ENCODE assay signal across 9 cellular contexts in genomic region chr5:141192110-141192725, GRCh38. TPM values are rescaled to one million over a fixed set of nuclear protein-coding genes. Genes with fewer than 3 reads are reported as not detected.
DNase-seq lines count a peak whose midpoint lies in the region; ATAC-seq and TF ChIP-seq lines count a peak whose summit lies in the region.
"Had no signal": no experiment of that assay in that cellular context is flagged by ENCODE, and none has a peak within 500 bp of the region (broad histone marks: within the 10 kb centered on the region; RNA-seq: fewer than 3 reads in every experiment).

TSS of gene PCDHB10 (plus strand) at chr5:141192353. CDS start at chr5:141192553, 200 bp downstream.

- CTCF ChIA-PET in activated CD8-positive, alpha-beta T cell treated with anti-CD3 and anti-CD28 coated beads for 36 hours (lab: Charles Lee), result interaction anchor here (0.9 to 2.1 kb wide), 8 partner anchors 10 to 366 kb away, joined by 3 to 8 read pairs (median 4); partner anchors contain the start of gene PCDHB16

- peaks cover 23% of the 10 kb centered on the region for H3K9me3 Mint-ChIP-seq in activated CD8-positive, alpha-beta T cell treated with anti-CD3 and anti-CD28 coated beads for 36 hours

- TF ChIP-seq CTCF in activated CD8-positive, alpha-beta T cell treated with anti-CD3 and anti-CD28 coated beads for 36 hours (IDR thresholded peaks at IDR 0.05), result peak; percentile 60
- peak; percentile 17 for TF ChIP-seq CTCF in kidney epithelial cell (IDR thresholded peaks at IDR 0.05; ENCODE audit: insufficient read depth, low read length, poor library complexity, severe bottlenecking)

- DNase-seq in NCI-H2227 (lab: John Stamatoyannopoulos, UW; ENCODE audit: unreplicated experiment) (peak; percentile 63), NCI-H2227 treated with DMSO at 0.1 percent for 48 hours (lab: John Stamatoyannopoulos, UW) (no peak), KBM-7 (peak; percentile 57), kidney epithelial cell (ENCODE audit: low read depth) (no peak), GM19240 (ENCODE audit: insufficient read length, low spot score) (no peak), NCI-H1105 treated with DMSO at 0.1 percent for 48 hours (lab: John Stamatoyannopoulos, UW) (no peak)
- peak; percentile 63 for DNase-seq in activated CD8-positive, alpha-beta T cell treated with anti-CD3 and anti-CD28 coated beads for 36 hours

- peaks cover 6% of the 10 kb centered on the region for H3K36me3 Mint-ChIP-seq in activated CD8-positive, alpha-beta T cell treated with anti-CD3 and anti-CD28 coated beads for 36 hours (ENCODE audit: low read depth)

- no peaks in the 10 kb centered on the region for H3K27me3 ChIP-seq in kidney epithelial cell (ENCODE audit: control insufficient read depth, insufficient read depth, low read length)
- H3K27me3 ChIP-seq: BLaER1 treated with 17β-estradiol and CSF1 and Interleukin-3, amounts not matched to agents 10 nM and 100 nM had no signal

- H3K27me3 Mint-ChIP-seq in activated CD8-positive, alpha-beta T cell treated with anti-CD3 and anti-CD28 coated beads for 36 hours, result peaks cover 29% of the 10 kb centered on the region

- no peak within 1 kb of the TSS for H3K4me3 Mint-ChIP-seq in activated CD8-positive, alpha-beta T cell treated with anti-CD3 and anti-CD28 coated beads for 36 hours

- H3K4me3 ChIP-seq in kidney epithelial cell (ENCODE audit: low read depth, low read length), result no peak within 1 kb of the TSS
- H3K4me3 ChIP-seq: BLaER1 treated with 17β-estradiol and CSF1 and Interleukin-3, amounts not matched to agents 10 nM and 100 nM had no signal

- POLR2A ChIA-PET in activated CD8-positive, alpha-beta T cell treated with anti-CD3 and anti-CD28 coated beads for 36 hours (lab: Charles Lee), result no interaction called here

- H3K27ac Mint-ChIP-seq in activated CD8-positive, alpha-beta T cell treated with anti-CD3 and anti-CD28 coated beads for 36 hours, result no peak within 1 kb of the TSS

- intact Hi-C loops in activated CD8-positive, alpha-beta T cell treated with anti-CD3 and anti-CD28 coated beads for 36 hours (cut with micrococcal nuclease), result no loop called here

- peaks cover under 1% of the 10 kb centered on the region for H3K4me1 Mint-ChIP-seq in activated CD8-positive, alpha-beta T cell treated with anti-CD3 and anti-CD28 coated beads for 36 hours (ENCODE audit: low read depth)

- no peak for ATAC-seq in activated CD8-positive, alpha-beta T cell treated with anti-CD3 and anti-CD28 coated beads for 36 hours
- ATAC-seq in GM18907 (IDR thresholded peaks at IDR 0.05; ENCODE audit: unreplicated experiment), result no peak

- H3K36me3 ChIP-seq in kidney epithelial cell (ENCODE audit: control insufficient read depth, insufficient read depth, low read length), result no peaks in the 10 kb centered on the region
- H3K36me3 ChIP-seq: BLaER1 treated with 17β-estradiol and CSF1 and Interleukin-3, amounts not matched to agents 10 nM and 100 nM had no signal

- in situ Hi-C loops in KBM-7 (cut with MboI; ENCODE audit: low pct_unique_long_range_greater_than_20kb, low sequenced_read_pairs), result no loop called here

RNA-seq across cellular contexts. Expression of gene PCDHB10, which starts in this region (rescaled TPM):
- total RNA-seq in activated CD8-positive, alpha-beta T cell treated with anti-CD3 and anti-CD28 coated beads for 36 hours, result not detected
- 1.6 and 3.4 TPM in 2 replicates for total RNA-seq in kidney epithelial cell

Comparison
In these comparisons a context has a peak if more than half of its experiments do, and no peak if none do; other contexts are left out.
1. DNase-seq: peak in NCI-H2227 (single experiment) and KBM-7 (single experiment); none in NCI-H2227 treated with DMSO at 0.1 percent for 48 hours (single experiment), kidney epithelial cell (single experiment), GM19240 (single experiment) and NCI-H1105 treated with DMSO at 0.1 percent for 48 hours (single experiment).
2. Peak in DNase-seq in activated CD8-positive, alpha-beta T cell treated with anti-CD3 and anti-CD28 coated beads for 36 hours; RNA of the gene not detected or under 1 TPM.